Comparison of ENCODE assay signal across 8 cellular contexts in the genomic region with DNA sequence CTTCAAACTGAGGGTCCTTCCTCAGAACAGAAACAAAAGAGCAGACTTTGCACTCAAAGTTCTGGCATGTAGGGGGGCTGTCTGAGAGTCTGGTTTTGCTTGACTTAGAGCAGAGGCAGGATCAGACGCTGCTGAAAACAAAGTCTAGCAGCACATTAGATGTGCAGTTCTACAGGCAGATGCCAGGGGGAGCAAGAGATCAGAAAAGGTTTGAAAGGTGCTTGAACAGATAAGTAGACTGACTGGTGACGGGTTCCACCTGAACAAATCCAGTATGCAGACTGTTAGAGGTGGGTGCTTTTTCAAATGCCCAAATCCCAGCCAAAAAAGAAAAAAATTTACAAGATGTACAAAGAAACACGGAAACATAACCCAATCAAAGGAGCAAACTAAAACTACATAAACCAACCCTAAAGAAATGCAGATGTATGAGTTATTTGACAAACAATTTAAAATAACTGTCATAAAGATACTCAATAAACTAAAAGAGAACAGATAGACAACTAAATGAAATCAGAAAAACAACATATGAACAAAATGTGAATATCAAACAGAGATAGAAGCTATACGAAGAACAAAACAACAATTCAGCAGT.
DNase-seq lines count a peak whose midpoint lies in the region; ATAC-seq and TF ChIP-seq lines count a peak whose summit lies in the region.

No MANE protein-coding gene starts in this region.

- WGBS in gastroesophageal sphincter (ENCODE audit: low coverage in 1 of 2), 2 donors: 27 to 47% methylated on average over 3 to 4 of the region's 4 CpGs

- H3K4me3 ChIP-seq in DND-41 (ENCODE audit: low read depth in 1 of 2, low read length in 2 of 2) (no peak overlapping the region), gastroesophageal sphincter (no peak overlapping the region)

- intact Hi-C loops in sciatic nerve (cut with DNase I): no loop called here

- TF ChIP-seq EP300 in gastroesophageal sphincter (IDR thresholded peaks at IDR 0.05): no peak

- H3K9ac ChIP-seq in DND-41 (ENCODE audit: low read depth, low read length): no peak overlapping the region

- no peak for TF ChIP-seq POLR2A in gastroesophageal sphincter (IDR thresholded peaks at IDR 0.05)

- no peak overlapping the region for H3K27ac ChIP-seq in DND-41 (ENCODE audit: low read length)
- H3K27ac ChIP-seq in gastroesophageal sphincter: no peak overlapping the region

- no peak overlapping the region for H3K4me2 ChIP-seq in DND-41 (ENCODE audit: insufficient read depth, low read length)

- H3K4me1 ChIP-seq in DND-41 (ENCODE audit: insufficient read depth, low read length) (no peaks in the 10 kb centered on the region), gastroesophageal sphincter (no peaks in the 10 kb centered on the region)

- H3K36me3 ChIP-seq in DND-41 (ENCODE audit: insufficient read depth, low read length) (no peaks in the 10 kb centered on the region), gastroesophageal sphincter (no peaks in the 10 kb centered on the region)

- no peaks in the 10 kb centered on the region for H3K9me3 ChIP-seq in DND-41 (ENCODE audit: insufficient read depth, low read length, severe bottlenecking)
- H3K9me3 ChIP-seq in gastroesophageal sphincter: peaks cover 0 to 5% (median 0%) of the 10 kb centered on the region in 3 donors

- H3K79me2 ChIP-seq in DND-41 (ENCODE audit: insufficient read depth, low read length): no peaks in the 10 kb centered on the region

- TF ChIP-seq CTCF in DND-41 (IDR thresholded peaks at IDR 0.05; ENCODE audit: borderline replicate concordance, extremely low read depth, low read length, poor library complexity, severe bottlenecking) (peak; percentile 75), gastroesophageal sphincter (IDR thresholded peaks at IDR 0.05) (peak; percentile 50 to 70 (median 62))

- no peaks in the 10 kb centered on the region for H4K20me1 ChIP-seq in DND-41 (ENCODE audit: insufficient read depth, low read length)

- H2AFZ ChIP-seq in DND-41 (ENCODE audit: low read depth, low read length): no peak overlapping the region

- DNase-seq in DND-41: peak; percentile 47
- DNase-seq in NCI-H748 treated with DMSO at 0.1 percent for 48 hours (lab: John Stamatoyannopoulos, UW): peak; percentile 59
- peak; percentile 21 to 30 for DNase-seq in activated T-cell treated with anti-CD3 and anti-CD28 coated beads, Interleukin-2, amount 50 U/mL, for 48 hours
- no peak for DNase-seq in sciatic nerve (ENCODE audit: low spot score)
- no peak for DNase-seq in activated CD4-positive, CD25-positive, alpha-beta regulatory T cell treated with anti-CD3 and anti-CD28 coated beads, Interleukin-2, amount 50 U/mL, for 72 hours

- ATAC-seq in DND-41 (ENCODE audit: insufficient read depth, low read depth): peak; percentile 92
- peak; percentile 96 for ATAC-seq in GM19351 (IDR thresholded peaks at IDR 0.05; ENCODE audit: unreplicated experiment)
- ATAC-seq in HG03159 (IDR thresholded peaks at IDR 0.05; ENCODE audit: unreplicated experiment): peak; percentile 94
- ATAC-seq in gastroesophageal sphincter: no peak
- ATAC-seq in sciatic nerve: peak; percentile 53

- no peaks in the 10 kb centered on the region for H3K27me3 ChIP-seq in DND-41 (ENCODE audit: insufficient read depth, low read length, poor library complexity)
- no peaks in the 10 kb centered on the region for H3K27me3 ChIP-seq in gastroesophageal sphincter

Comparison
In these comparisons a context has a peak if more than half of its experiments do, and no peak if none do; other contexts are left out.
1. DNase-seq: peak in DND-41 (single experiment), NCI-H748 treated with DMSO at 0.1 percent for 48 hours (single experiment) and activated T-cell treated with anti-CD3 and anti-CD28 coated beads, Interleukin-2, amount 50 U/mL, for 48 hours (2 of 2); none in sciatic nerve (single experiment) and activated CD4-positive, CD25-positive, alpha-beta regulatory T cell treated with anti-CD3 and anti-CD28 coated beads, Interleukin-2, amount 50 U/mL, for 72 hours (single experiment).